ENCODE assay signal across 26 cellular contexts in the genomic region with DNA sequence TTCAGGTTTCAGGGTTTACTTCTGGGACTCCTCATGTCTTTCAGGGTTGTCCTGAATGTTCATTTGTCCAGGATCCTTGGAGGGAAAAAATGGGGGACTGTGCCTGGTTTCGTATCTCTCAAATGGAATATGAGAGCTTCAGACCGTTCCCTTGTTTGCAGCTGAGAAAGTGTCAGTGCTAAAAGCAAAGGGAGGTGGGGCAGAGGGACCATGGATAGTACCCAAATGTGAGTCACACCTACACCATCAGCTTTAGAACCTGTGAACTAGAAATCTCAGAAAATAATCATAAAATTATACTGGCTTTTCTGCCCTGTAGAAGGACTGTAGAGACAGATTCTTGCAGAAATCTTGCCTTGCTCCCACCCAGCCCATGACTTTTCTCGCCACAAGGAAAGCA.
DNase-seq lines count a peak whose midpoint lies in the region; ATAC-seq and TF ChIP-seq lines count a peak whose summit lies in the region.
"Had no signal": no experiment of that assay in that cellular context is flagged by ENCODE, and none has a peak within 500 bp of the region (broad histone marks: within the 10 kb centered on the region; RNA-seq: fewer than 3 reads in every experiment).

No MANE protein-coding gene starts in this region.

- no peak overlapping the region for H4K5ac ChIP-seq in mesendoderm (ENCODE audit: low read length)

- H3K56ac ChIP-seq in mesendoderm (ENCODE audit: low read length), result no peak overlapping the region

- DNase-seq in PC-9 (no peak), neural progenitor cell (ENCODE audit: low spot score) (no peak), dermis blood vessel endothelial cell (no peak), mesendoderm (no peak), lower leg skin (ENCODE audit: low spot score in 2 of 2) (no peak)
- DNase-seq: activated CD4-positive, alpha-beta T cell treated with anti-CD3 and anti-CD28 coated beads, Interleukin-2, amount 50 U/mL, for 48 hours; activated naive CD4-positive, alpha-beta T cell treated with anti-CD3 and anti-CD28 coated beads for 36 hours; adrenal gland; BE2C; naive B cell; NCI-H1105 treated with DMSO at 0.1 percent for 48 hours; NCI-H2081 treated with DMSO at 0.1 percent for 48 hours; NCI-H345; NCI-H774; SHP77 treated with DMSO at 0.1 percent for 48 hours had no signal

- no TSS peak for BruUV-seq in PC-9 (replicated peaks; lab: Mats Ljungman, UMichigan)

- TF ChIP-seq CTCF in PC-9 (conservative IDR thresholded peaks at IDR 0.05) (no peak), neural progenitor cell (IDR thresholded peaks at IDR 0.05) (no peak), lower leg skin (IDR thresholded peaks at IDR 0.05) (no peak)

- H3K23ac ChIP-seq in mesendoderm (ENCODE audit: low read length), result no peak overlapping the region

- H3K9me2 ChIP-seq in PC-9 (ENCODE audit: insufficient read depth), result no peaks in the 10 kb centered on the region

- H3F3A ChIP-seq in PC-9 (ENCODE audit: insufficient read depth, low read depth) (no peaks in the 10 kb centered on the region), neural progenitor cell (ENCODE audit: low read depth) (peaks cover 13% of the 10 kb centered on the region)

- no peak overlapping the region for H3K18ac ChIP-seq in mesendoderm (ENCODE audit: low read length)

- H2BK15ac ChIP-seq in mesendoderm (replicated peaks; ENCODE audit: low read depth), result no peak overlapping the region

- H3K4me1 ChIP-seq in PC-9 (replicated peaks; ENCODE audit: insufficient read depth), result peaks cover 15% of the 10 kb centered on the region; the same call in 1 of the 2 replicates
- peaks cover 37% of the 10 kb centered on the region for H3K4me1 ChIP-seq in neural progenitor cell
- H3K4me1 ChIP-seq in mesendoderm (ENCODE audit: control insufficient read depth, low read depth, low read length), result no peaks in the 10 kb centered on the region
- H3K4me1 ChIP-seq: adrenal gland, body of pancreas, vagina had no signal

- no peaks in the 10 kb centered on the region for H3K36me3 ChIP-seq in PC-9 (ENCODE audit: low read depth)
- H3K36me3 ChIP-seq in neural progenitor cell, result no peaks in the 10 kb centered on the region
- no peaks in the 10 kb centered on the region for H3K36me3 ChIP-seq in mesendoderm (ENCODE audit: control insufficient read depth, insufficient read depth, low read length)
- H3K36me3 ChIP-seq: adrenal gland, BE2C, thoracic aorta, vagina had no signal

- H3K27ac Mint-ChIP-seq in neural progenitor cell, result peak overlapping the region; percentile 77
- H3K27ac Mint-ChIP-seq: activated naive CD4-positive, alpha-beta T cell treated with anti-CD3 and anti-CD28 coated beads for 36 hours; activated T-helper 1 cell treated with anti-CD3 and anti-CD28 coated beads, Interleukin-12 subunit alpha, Interleukin-12 subunit beta, Interleukin-2, Interleukin-4 antibody, amounts not matched to agents 30 ng/mL and 10 ng/mL and 1 ng/mL, durations not matched to agents 14 hours and 24 hours and 36 hours; IgD-negative memory B cell; mesothelial cell of epicardium; stimulated activated naive CD8-positive, alpha-beta T cell treated with anti-CD3 and anti-CD28 coated beads, Interleukin-15, Interleukin-2, amounts not matched to agents 100 ng/mL and 50 ng/mL, for 24 hours had no signal

- H4K20me1 ChIP-seq in PC-9 (ENCODE audit: insufficient read depth) (no peaks in the 10 kb centered on the region), neural progenitor cell (ENCODE audit: low read depth) (no peaks in the 10 kb centered on the region)

- H3K27me3 ChIP-seq in PC-9 (ENCODE audit: insufficient read depth, low read depth) (peaks cover 5% of the 10 kb centered on the region; the same call in 1 of the 2 replicates), neural progenitor cell (no peaks in the 10 kb centered on the region), mesendoderm (ENCODE audit: insufficient read depth, low read length, poor library complexity) (no peaks in the 10 kb centered on the region)
- H3K27me3 ChIP-seq: adrenal gland, BE2C, body of pancreas, vagina had no signal

- H3K27ac ChIP-seq in PC-9 (0 out of 2 replicates have a peak overlapping the region, but pooled peaks have one; percentile 4), neural progenitor cell (no peak overlapping the region), mesendoderm (ENCODE audit: low read depth, low read length) (no peak overlapping the region)
- H3K27ac ChIP-seq: adrenal gland, body of pancreas, thoracic aorta, vagina had no signal

- H3K79me1 ChIP-seq in mesendoderm (ENCODE audit: low read length), result no peaks in the 10 kb centered on the region

- peaks cover 42% of the 10 kb centered on the region for H3K4me1 Mint-ChIP-seq in neural progenitor cell

- H4K8ac ChIP-seq in mesendoderm (ENCODE audit: low read depth, low read length), result no peak overlapping the region

- H3K4me3 Mint-ChIP-seq in neural progenitor cell, result no peak overlapping the region
- H3K4me3 Mint-ChIP-seq: activated naive CD4-positive, alpha-beta T cell treated with anti-CD3 and anti-CD28 coated beads for 36 hours; activated T-helper 1 cell treated with anti-CD3 and anti-CD28 coated beads, Interleukin-12 subunit alpha, Interleukin-12 subunit beta, Interleukin-2, Interleukin-4 antibody, amounts not matched to agents 30 ng/mL and 10 ng/mL and 1 ng/mL, durations not matched to agents 14 hours and 24 hours and 36 hours; IgD-negative memory B cell; mesothelial cell of epicardium; naive B cell; stimulated activated naive CD8-positive, alpha-beta T cell treated with anti-CD3 and anti-CD28 coated beads, Interleukin-15, Interleukin-2, amounts not matched to agents 100 ng/mL and 50 ng/mL, for 24 hours had no signal

- H3K9me3 ChIP-seq in PC-9 (ENCODE audit: insufficient read depth, low read depth) (no peaks in the 10 kb centered on the region), neural progenitor cell (ENCODE audit: low read depth) (no peaks in the 10 kb centered on the region)
- H3K9me3 ChIP-seq: adrenal gland, BE2C, body of pancreas, thoracic aorta, vagina had no signal

- 0 out of 2 replicates have a peak overlapping the region, but pooled peaks have one; percentile 30 for H2AFZ ChIP-seq in PC-9
- H2AFZ ChIP-seq in neural progenitor cell (replicated peaks), result peak overlapping the region; percentile 1

- WGBS in mesendoderm (ENCODE audit: extremely low coverage, insufficient coverage, low lambda C conversion rate), result no CpG with 5 or more reads among the region's 3 CpGs
- WGBS in lower leg skin, 2 donors, result 77 to 86% methylated on average over 3 of the region's 3 CpGs

- H2AK5ac ChIP-seq in mesendoderm (ENCODE audit: low read length), result no peak overlapping the region

- H3K9me3 Mint-ChIP-seq in neural progenitor cell, result peaks cover 3% of the 10 kb centered on the region
- H3K9me3 Mint-ChIP-seq: activated T-helper 1 cell treated with anti-CD3 and anti-CD28 coated beads, Interleukin-12 subunit alpha, Interleukin-12 subunit beta, Interleukin-2, Interleukin-4 antibody, amounts not matched to agents 30 ng/mL and 10 ng/mL and 1 ng/mL, durations not matched to agents 14 hours and 24 hours and 36 hours; stimulated activated naive CD8-positive, alpha-beta T cell treated with anti-CD3 and anti-CD28 coated beads, Interleukin-15, Interleukin-2, amounts not matched to agents 100 ng/mL and 50 ng/mL, for 24 hours had no signal

- H3K9ac ChIP-seq in neural progenitor cell (no peak overlapping the region), mesendoderm (ENCODE audit: low read length) (no peak overlapping the region)

- no peaks in the 10 kb centered on the region for H3K79me2 ChIP-seq in PC-9 (ENCODE audit: low read depth)
- H3K79me2 ChIP-seq in neural progenitor cell (ENCODE audit: low read depth), result no peaks in the 10 kb centered on the region
- H3K79me2 ChIP-seq in mesendoderm (ENCODE audit: control insufficient read depth, insufficient read depth, low read length), result no peaks in the 10 kb centered on the region

- H3K4ac ChIP-seq in mesendoderm (ENCODE audit: low read depth, low read length), result no peak overlapping the region

- no peak overlapping the region for H2BK5ac ChIP-seq in mesendoderm (ENCODE audit: low read length)

- no peaks in the 10 kb centered on the region for H3K36me3 Mint-ChIP-seq in neural progenitor cell
- H3K36me3 Mint-ChIP-seq: IgD-negative memory B cell, mesothelial cell of epicardium, naive B cell had no signal

- no peaks in the 10 kb centered on the region for H3K27me3 Mint-ChIP-seq in neural progenitor cell (ENCODE audit: insufficient read depth, low read depth)
- H3K27me3 Mint-ChIP-seq: stimulated activated naive CD8-positive, alpha-beta T cell treated with anti-CD3 and anti-CD28 coated beads, Interleukin-15, Interleukin-2, amounts not matched to agents 100 ng/mL and 50 ng/mL, for 24 hours had no signal

- intact Hi-C loops in PC-9 (cut with micrococcal nuclease; ENCODE audit: unreplicated experiment) (no loop called here), lower leg skin (cut with DNase I; ENCODE audit: low total_unique reads) (no loop called here)

- H3K4me3 ChIP-seq in PC-9 (no peak overlapping the region), neural progenitor cell (no peak overlapping the region), mesendoderm (ENCODE audit: low read length) (no peak overlapping the region), lower leg skin (ENCODE audit: low read depth, poor library complexity, severe bottlenecking) (no peak overlapping the region)
- H3K4me3 ChIP-seq: adrenal gland, body of pancreas, thoracic aorta, vagina had no signal

- ATAC-seq in GM18519 (IDR thresholded peaks at IDR 0.05; ENCODE audit: low FRiP score, unreplicated experiment), result peak; percentile 14
- ATAC-seq in HG02885 (IDR thresholded peaks at IDR 0.05; ENCODE audit: poor library complexity, unreplicated experiment), result peak; percentile 15
- ATAC-seq in GM21528 (IDR thresholded peaks at IDR 0.05; ENCODE audit: low FRiP score, unreplicated experiment), result no peak
- ATAC-seq: activated CD4-positive, CD25-positive, alpha-beta regulatory T cell treated with anti-CD3 and anti-CD28 coated beads, Interleukin-2, amount 50 U/mL, for 24 hours; body of pancreas had no signal

- H3K4me2 ChIP-seq in PC-9, result peak overlapping the region; percentile 12; the same call in 1 of the 2 replicates
- H3K4me2 ChIP-seq in neural progenitor cell, result peak overlapping the region; percentile 28
- no peak overlapping the region for H3K4me2 ChIP-seq in mesendoderm (ENCODE audit: low read length)

- TF ChIP-seq POLR2A in lower leg skin (IDR thresholded peaks at IDR 0.05), result no peak

- CTCF ChIA-PET in PC-9 (lab: Charles Lee), result no interaction called here

- POLR2A ChIA-PET in PC-9 (lab: Charles Lee; ENCODE audit: unreplicated experiment), result no interaction called here

- H2BK120ac ChIP-seq in mesendoderm (ENCODE audit: low read depth, low read length), result no peak overlapping the region
